Comparison of ENCODE assay signal across 8 cellular contexts in genomic region chr9:137224850-137225694, GRCh38. TPM values are rescaled to one million over a fixed set of nuclear protein-coding genes. Genes with fewer than 3 reads are reported as not detected.
DNase-seq lines count a peak whose midpoint lies in the region; ATAC-seq and TF ChIP-seq lines count a peak whose summit lies in the region.

TSS of gene CYSRT1 (plus strand) at chr9:137225174. CDS start at chr9:137225622, 448 bp downstream.

- H3K36me3 ChIP-seq in H7 (replicated peaks; ENCODE audit: control insufficient read depth, insufficient read depth, low read length) (no peaks in the 10 kb centered on the region), SU-DHL-6 (ENCODE audit: low read length) (no peaks in the 10 kb centered on the region), skeletal muscle tissue (ENCODE audit: control insufficient read depth in 3 of 3, insufficient read depth in 3 of 3, low read length in 3 of 3) (no peaks in the 10 kb centered on the region)

- no peak for ATAC-seq in GM21786 (IDR thresholded peaks at IDR 0.05; ENCODE audit: unreplicated experiment)

- peaks cover 12 to 24% (median 13%) of the 10 kb centered on the region in 3 donors for H3K4me1 ChIP-seq in skeletal muscle tissue (ENCODE audit: control insufficient read depth in 3 of 3, insufficient read depth in 3 of 3, low read length in 3 of 3)

- no peaks in the 10 kb centered on the region for H3K79me2 ChIP-seq in SU-DHL-6 (ENCODE audit: insufficient read depth, low read length)

- H4K20me1 ChIP-seq in SU-DHL-6 (ENCODE audit: low read depth, low read length) = no peaks in the 10 kb centered on the region

- H3K27me3 ChIP-seq in H7 (ENCODE audit: control insufficient read depth, insufficient read depth, low read length) (peaks cover 10% of the 10 kb centered on the region), SU-DHL-6 (ENCODE audit: low read length) (no peaks in the 10 kb centered on the region), skeletal muscle tissue (ENCODE audit: control insufficient read depth in 3 of 3, insufficient read depth in 3 of 3, low read length in 3 of 3) (peaks cover 31 to 35% (median 31%) of the 10 kb centered on the region in 3 donors)

- no peak within 1 kb of the TSS for H2AFZ ChIP-seq in SU-DHL-6 (ENCODE audit: low read depth, low read length, severe bottlenecking)

- H3K4me3 ChIP-seq in H7 (ENCODE audit: insufficient read depth, low read depth, low read length) = peak within 1 kb of the TSS; percentile 78
- H3K4me3 ChIP-seq in SU-DHL-6 (ENCODE audit: insufficient read depth, low read length, poor library complexity, severe bottlenecking) = peak within 1 kb of the TSS; percentile 87
- peak within 1 kb of the TSS; percentile 80 to 81 for H3K4me3 ChIP-seq in foreskin fibroblast (ENCODE audit: low read depth in 1 of 2, low read length in 2 of 2)
- peak within 1 kb of the TSS; percentile 81 to 89 (median 89) for H3K4me3 ChIP-seq in skeletal muscle tissue (ENCODE audit: low read length in 3 of 3)

- TF ChIP-seq CTCF in SU-DHL-6 (IDR thresholded peaks at IDR 0.05; ENCODE audit: insufficient read depth, low read length, poor library complexity, severe bottlenecking) (no peak), foreskin fibroblast (IDR thresholded peaks at IDR 0.05; ENCODE audit: low read depth, low read length) (no peak)

- H3K9ac ChIP-seq in SU-DHL-6 (ENCODE audit: low read length) = peak within 1 kb of the TSS; percentile 97
- H3K9ac ChIP-seq in skeletal muscle tissue (ENCODE audit: low read depth in 1 of 3, low read length in 3 of 3) = peak within 1 kb of the TSS; percentile 90 to 99 (median 91)

- H3K9me2 ChIP-seq in SU-DHL-6 (replicated peaks; ENCODE audit: insufficient read depth, low read length) = no peaks in the 10 kb centered on the region

- no peak for DNase-seq in H7
- DNase-seq in foreskin fibroblast = no peak
- no peak for DNase-seq in cerebellar nuclear complex (lab: John Stamatoyannopoulos, UW)
- no peak for DNase-seq in NCI-H345 treated with DMSO at 0.1 percent for 48 hours (lab: John Stamatoyannopoulos, UW; ENCODE audit: unreplicated experiment)
- DNase-seq in NCI-H82 (lab: John Stamatoyannopoulos, UW) = no peak

- no peaks in the 10 kb centered on the region for H3F3A ChIP-seq in SU-DHL-6 (ENCODE audit: insufficient read depth)

- H3K4me2 ChIP-seq in SU-DHL-6 (ENCODE audit: low read depth, low read length, poor library complexity, severe bottlenecking) = peak within 1 kb of the TSS; percentile 71

- H3K27ac ChIP-seq in SU-DHL-6 (ENCODE audit: low read depth, low read length) (peak within 1 kb of the TSS; percentile 51), skeletal muscle tissue (ENCODE audit: low read depth, low read length) (peak within 1 kb of the TSS; percentile 90)

- H3K9me3 ChIP-seq in SU-DHL-6 (ENCODE audit: insufficient read depth, low read length) (no peaks in the 10 kb centered on the region), skeletal muscle tissue (ENCODE audit: control insufficient read depth in 3 of 3, low read length in 3 of 3) (no peaks in the 10 kb centered on the region)

RNA-seq across cellular contexts. Expression of gene CYSRT1, which starts in this region (rescaled TPM):
- total RNA-seq in H7 (2014; rRNA removed; shearing (Covaris generic)) = 0.83 and 2.9 TPM in 2 replicates
- not detected for total RNA-seq in skeletal muscle tissue
